8 cellular contexts compared by ENCODE assay signal in the genomic region with DNA sequence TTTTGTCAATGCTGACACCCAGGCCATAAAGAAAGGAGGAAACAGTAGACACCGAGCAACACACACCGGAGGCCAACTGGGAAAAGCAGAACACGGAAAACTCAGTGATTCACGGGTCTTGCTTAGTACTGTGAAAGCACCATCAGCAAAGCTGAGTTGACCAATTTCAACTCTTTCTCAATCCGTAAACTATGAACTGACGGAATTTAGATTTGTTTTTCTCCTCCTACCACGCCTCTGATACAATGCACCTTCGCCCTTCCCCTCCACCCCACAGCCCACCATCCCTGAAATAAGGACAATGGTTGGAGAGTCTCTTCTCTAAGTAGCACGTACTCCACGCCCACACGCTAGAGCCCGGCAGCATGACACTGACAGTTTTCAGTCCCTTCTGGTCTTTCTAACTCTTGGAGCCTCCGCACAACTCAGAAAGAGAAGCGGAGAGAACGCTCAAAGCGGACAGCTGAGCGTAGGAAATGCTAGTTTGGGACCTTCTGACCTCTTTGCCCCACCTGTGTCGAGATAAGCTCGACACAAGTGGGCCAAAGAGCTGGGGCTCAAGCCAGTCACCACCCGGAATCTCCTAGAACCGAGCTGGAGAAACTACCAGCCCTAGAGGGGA. TPM values are rescaled to one million over a fixed set of nuclear protein-coding genes. Genes with fewer than 3 reads are reported as not detected.
DNase-seq lines count a peak whose midpoint lies in the region; ATAC-seq and TF ChIP-seq lines count a peak whose summit lies in the region.

No MANE protein-coding gene starts in this region.

- DNase-seq in activated gamma-delta T cell treated with Interleukin-2 at 50 U/mL for 16 hours (peak; percentile 26), activated gamma-delta T cell (lab: John Stamatoyannopoulos, UW) (no peak), NCI-H2029 treated with DMSO at 0.1 percent for 48 hours (lab: John Stamatoyannopoulos, UW) (peak; percentile 50), dorsolateral prefrontal cortex (peak in 8 of 10 donors; percentile 33 to 63 (median 44)), lung microvascular endothelial cell (ENCODE audit: low read depth in 2 of 2) (peak; percentile 50 to 54)
- peak; percentile 18 for DNase-seq in activated CD4-positive, alpha-beta T cell treated with anti-CD3 and anti-CD28 coated beads for 1 hour
- DNase-seq in stimulated activated CD8-positive, alpha-beta memory T cell treated with anti-CD3 and anti-CD28 coated beads, Interleukin-12 subunit alpha, Interleukin-12 subunit beta, amount 100 ng/mL, for 4 hours (ENCODE audit: low read depth) = peak; percentile 16

- intact Hi-C loops in dorsolateral prefrontal cortex (cut with DNase I) = loop anchor here in 1 of 2 donors (10.0 kb wide), 1 partner anchor 997 kb away; the partner anchor contains the start of gene CHN1

- ATAC-seq in HG02973 (IDR thresholded peaks at IDR 0.05; ENCODE audit: unreplicated experiment) = peak; percentile 47

- peak overlapping the region; percentile 60 to 97 (median 85) for H3K4me3 ChIP-seq in dorsolateral prefrontal cortex

- no peaks in the 10 kb centered on the region for H3K27me3 ChIP-seq in dorsolateral prefrontal cortex

- peak in 1 of 56 donors; percentile 0 for TF ChIP-seq CTCF in dorsolateral prefrontal cortex (IDR thresholded peaks at IDR 0.05 in 54 of 56, conservative IDR thresholded peaks at IDR 0.05 in 2 of 56; ENCODE audit: low read depth in 1 of 56, partially characterized antibody in 56 of 56)

- peak overlapping the region; percentile 59 to 97 (median 89) for H3K27ac ChIP-seq in dorsolateral prefrontal cortex

RNA-seq across cellular contexts. Expression of gene LNPK, which starts 0.7 kb away (rescaled TPM):
- total RNA-seq in dorsolateral prefrontal cortex (10 to 100 TPM; 29.0 to 89.5 (median 60.4) TPM), lung microvascular endothelial cell (5.2 and 5.8 TPM in 2 replicates)
